In genomic region chr10:87740232-87740631, GRCh38 we compare ENCODE assay signal across 11 cellular contexts.
DNase-seq lines count a peak whose midpoint lies in the region; ATAC-seq and TF ChIP-seq lines count a peak whose summit lies in the region.
"Had no signal": no experiment of that assay in that cellular context is flagged by ENCODE, and none has a peak within 500 bp of the region (broad histone marks: within the 10 kb centered on the region; RNA-seq: fewer than 3 reads in every experiment).

No MANE protein-coding gene starts in this region.

- peak overlapping the region; percentile 32; the same call in 1 of the 2 replicates for H3K27ac ChIP-seq in GM23248
- no peak overlapping the region for H3K27ac ChIP-seq in RWPE1
- H3K27ac ChIP-seq in gastrocnemius medialis: no peak overlapping the region
- H3K27ac ChIP-seq in effector memory CD4-positive, alpha-beta T cell (ENCODE audit: insufficient read depth, low read length, poor library complexity, severe bottlenecking): no peak overlapping the region
- H3K27ac ChIP-seq in mesendoderm (ENCODE audit: low read depth, low read length): no peak overlapping the region

- H4K5ac ChIP-seq in mesendoderm (ENCODE audit: low read length): no peak overlapping the region

- H4K20me1 ChIP-seq in GM23248 (ENCODE audit: insufficient read depth): no peaks in the 10 kb centered on the region

- in situ Hi-C loops in GM23248 (cut with MboI) (no loop called here), gastrocnemius medialis (cut with MboI; ENCODE audit: low sequenced_read_pairs in 4 of 4) (no loop called here)

- DNase-seq in GM23248 (peak; percentile 89), RWPE1 (ENCODE audit: low spot score) (peak; percentile 78), fibroblast of the conjunctiva (ENCODE audit: low read depth) (peak; percentile 56), gastrocnemius medialis (no peak), hippocampal formation (lab: John Stamatoyannopoulos, UW) (no peak), mesendoderm (no peak)
- no peak for DNase-seq in effector memory CD4-positive, alpha-beta T cell
- DNase-seq: DMS79 treated with DMSO at 0.1 percent for 48 hours, endodermal cell, SHP77 had no signal

- H2AK5ac ChIP-seq in mesendoderm (ENCODE audit: low read length): no peak overlapping the region

- no peak for TF ChIP-seq POLR2A in gastrocnemius medialis (IDR thresholded peaks at IDR 0.05)

- H3K4me2 ChIP-seq in GM23248 (ENCODE audit: unreplicated experiment): no peak overlapping the region
- H3K4me2 ChIP-seq in mesendoderm (ENCODE audit: low read length): no peak overlapping the region

- H3K9me2 ChIP-seq in GM23248 (ENCODE audit: insufficient read depth): no peaks in the 10 kb centered on the region

- peaks cover 4% of the 10 kb centered on the region for H3K4me1 ChIP-seq in GM23248 (ENCODE audit: insufficient read depth)
- no peaks in the 10 kb centered on the region for H3K4me1 ChIP-seq in gastrocnemius medialis
- H3K4me1 ChIP-seq in effector memory CD4-positive, alpha-beta T cell (ENCODE audit: control insufficient read depth, insufficient read depth, low read length, poor library complexity, severe bottlenecking): no peaks in the 10 kb centered on the region
- no peaks in the 10 kb centered on the region for H3K4me1 ChIP-seq in mesendoderm (ENCODE audit: control insufficient read depth, low read depth, low read length)

- H3K79me2 ChIP-seq in GM23248 (ENCODE audit: insufficient read depth) (no peaks in the 10 kb centered on the region), mesendoderm (ENCODE audit: control insufficient read depth, insufficient read depth, low read length) (no peaks in the 10 kb centered on the region)

- peak; percentile 57 to 65 for ATAC-seq in gastrocnemius medialis
- no peak for ATAC-seq in HG03378 (IDR thresholded peaks at IDR 0.05; ENCODE audit: unreplicated experiment)

- no peak overlapping the region for H2BK5ac ChIP-seq in mesendoderm (ENCODE audit: low read length)

- H4K8ac ChIP-seq in mesendoderm (ENCODE audit: low read depth, low read length): no peak overlapping the region

- H2BK120ac ChIP-seq in mesendoderm (ENCODE audit: low read depth, low read length): no peak overlapping the region

- no peak overlapping the region for H3K56ac ChIP-seq in mesendoderm (ENCODE audit: low read length)

- intact Hi-C loops in gastrocnemius medialis (cut with DNase I; ENCODE audit: low total_unique reads): no loop called here

- H3K27me3 ChIP-seq in GM23248 (replicated peaks; ENCODE audit: insufficient read depth) (no peaks in the 10 kb centered on the region), gastrocnemius medialis (no peaks in the 10 kb centered on the region), mesendoderm (ENCODE audit: insufficient read depth, low read length, poor library complexity) (no peaks in the 10 kb centered on the region)
- H3K27me3 ChIP-seq in effector memory CD4-positive, alpha-beta T cell (replicated peaks; ENCODE audit: control insufficient read depth, insufficient read depth, low read length, poor library complexity, severe bottlenecking): no peaks in the 10 kb centered on the region

- no peak overlapping the region for H3K4ac ChIP-seq in mesendoderm (ENCODE audit: low read depth, low read length)

- H3K4me3 ChIP-seq in GM23248: no peak overlapping the region
- H3K4me3 ChIP-seq in gastrocnemius medialis: no peak overlapping the region
- no peak overlapping the region for H3K4me3 ChIP-seq in effector memory CD4-positive, alpha-beta T cell (ENCODE audit: insufficient read depth, low read depth, low read length, poor library complexity, severe bottlenecking)
- H3K4me3 ChIP-seq in mesendoderm (ENCODE audit: low read length): no peak overlapping the region

- H2AFZ ChIP-seq in GM23248: no peak overlapping the region

- no peak for TF ChIP-seq CTCF in RWPE1 (conservative IDR thresholded peaks at IDR 0.05; ENCODE audit: low read depth)
- no peak for TF ChIP-seq CTCF in gastrocnemius medialis (IDR thresholded peaks at IDR 0.05 in 4 of 5, conservative IDR thresholded peaks at IDR 0.05 in 1 of 5)

- H3K9ac ChIP-seq in GM23248 (no peak overlapping the region), mesendoderm (ENCODE audit: low read length) (no peak overlapping the region)

- POLR2A ChIA-PET in RWPE1 (lab: Yijun Ruan, JAX; ENCODE audit: low non-redundant PET): no interaction called here

- H3K9me3 ChIP-seq in GM23248 (ENCODE audit: low read depth) (no peaks in the 10 kb centered on the region), gastrocnemius medialis (no peaks in the 10 kb centered on the region)
- no peaks in the 10 kb centered on the region for H3K9me3 ChIP-seq in effector memory CD4-positive, alpha-beta T cell (ENCODE audit: control insufficient read depth, low read length)

- H3K18ac ChIP-seq in mesendoderm (ENCODE audit: low read length): no peak overlapping the region

- no peak overlapping the region for H3K23ac ChIP-seq in mesendoderm (ENCODE audit: low read length)

- no peaks in the 10 kb centered on the region for H3K79me1 ChIP-seq in mesendoderm (ENCODE audit: low read length)

- H3F3A ChIP-seq in GM23248 (ENCODE audit: insufficient read depth): peaks cover 12% of the 10 kb centered on the region

- no peak overlapping the region for H2BK15ac ChIP-seq in mesendoderm (replicated peaks; ENCODE audit: low read depth)

- H3K36me3 ChIP-seq in GM23248 (ENCODE audit: low read depth): peaks cover 22% of the 10 kb centered on the region; the same call in 1 of the 2 replicates
- H3K36me3 ChIP-seq in gastrocnemius medialis: no peaks in the 10 kb centered on the region
- H3K36me3 ChIP-seq in effector memory CD4-positive, alpha-beta T cell (ENCODE audit: control insufficient read depth, insufficient read depth, low read length): no peaks in the 10 kb centered on the region
- H3K36me3 ChIP-seq in mesendoderm (ENCODE audit: control insufficient read depth, insufficient read depth, low read length): no peaks in the 10 kb centered on the region

- CTCF ChIA-PET in RWPE1 (lab: Yijun Ruan, JAX): interaction anchor here (0.6 kb wide), 2 partner anchors 116 to 997 kb away, joined by 3 to 5 read pairs; no protein-coding TSS in a partner anchor

Comparison
In these comparisons a context has a peak if more than half of its experiments do, and no peak if none do; other contexts are left out.
1. DNase-seq: peak in GM23248 (single experiment), RWPE1 (single experiment) and fibroblast of the conjunctiva (single experiment); none in gastrocnemius medialis (0 of 2), effector memory CD4-positive, alpha-beta T cell (0 of 3), hippocampal formation (0 of 2) and mesendoderm (single experiment).